Comparison of ENCODE assay signal across 33 cellular contexts in genomic region chr5:17289681-17290619, GRCh38.
DNase-seq lines count a peak whose midpoint lies in the region; ATAC-seq and TF ChIP-seq lines count a peak whose summit lies in the region.
"Had no signal": no experiment of that assay in that cellular context is flagged by ENCODE, and none has a peak within 500 bp of the region (broad histone marks: within the 10 kb centered on the region; RNA-seq: fewer than 3 reads in every experiment).

No MANE protein-coding gene starts in this region.

- H3K27ac ChIP-seq in AG04450 (ENCODE audit: low read depth, low read length) (peak overlapping the region; percentile 31), transverse colon (no peak overlapping the region), right lobe of liver (no peak overlapping the region)
- H3K27ac ChIP-seq: BLaER1, coronary artery, gastrocnemius medialis, HL-60, psoas muscle, SJCRH30, thyroid gland had no signal

- H3K4me3 ChIP-seq in AG04450 (ENCODE audit: low read depth, low read length) (no peak overlapping the region), cardiac fibroblast (replicated peaks in 1 of 2; ENCODE audit: low read depth in 2 of 2, low read length in 2 of 2) (no peak overlapping the region), transverse colon (no peak overlapping the region), right lobe of liver (no peak overlapping the region)
- H3K4me3 ChIP-seq: BLaER1, coronary artery, gastrocnemius medialis, psoas muscle, SJCRH30, thyroid gland had no signal

- TF ChIP-seq EP300 in transverse colon (IDR thresholded peaks at IDR 0.05; ENCODE audit: low read depth) = no peak

- TF ChIP-seq CTCF in AG04450 (IDR thresholded peaks at IDR 0.05; ENCODE audit: low read depth, low read length) = no peak
- TF ChIP-seq CTCF in cardiac fibroblast (IDR thresholded peaks at IDR 0.05; ENCODE audit: low read depth, low read length) = no peak
- no peak for TF ChIP-seq CTCF in mesothelial cell of epicardium (IDR thresholded peaks at IDR 0.05; ENCODE audit: unreplicated experiment)
- TF ChIP-seq CTCF in transverse colon (IDR thresholded peaks at IDR 0.05) = no peak
- no peak for TF ChIP-seq CTCF in right lobe of liver (IDR thresholded peaks at IDR 0.05)

- DNase-seq in AG04450 (ENCODE audit: low read depth, low spot score) = peak; percentile 32
- peak; percentile 20 for DNase-seq in HT1080 (ENCODE audit: low read depth)
- DNase-seq in cardiac fibroblast (ENCODE audit: low read depth in 2 of 2) = peak; percentile 38 to 62
- no peak for DNase-seq in mesothelial cell of epicardium (ENCODE audit: low spot score in 2 of 2, unreplicated experiment in 2 of 2)
- no peak for DNase-seq in NCI-H1694 treated with DMSO at 0.1 percent for 48 hours (lab: John Stamatoyannopoulos, UW)
- DNase-seq in transverse colon = no peak
- DNase-seq in right lobe of liver = no peak
- DNase-seq: activated CD4-positive, CD25-positive, alpha-beta regulatory T cell; activated CD8-positive, alpha-beta memory T cell treated with anti-CD3 and anti-CD28 coated beads, Interleukin-2, amount 10 ng/mL, durations not matched to agents 7 days and 5 days; activated naive CD8-positive, alpha-beta T cell treated with anti-CD3 and anti-CD28 coated beads, Interleukin-2, amount 50 U/mL, for 24 hours; activated T-cell treated with anti-CD3 and anti-CD28 coated beads, Interleukin-2, amount 50 U/mL, for 48 hours; COR-L47; effector memory CD8-positive, alpha-beta T cell; gastrocnemius medialis; GOT3; hypothalamus; immature natural killer cell; Karpas-422; NCI-H146; NCI-H2171 treated with DMSO at 0.1 percent for 48 hours; NCI-H526; nucleus accumbens; psoas muscle; SJCRH30; stimulated activated naive CD8-positive, alpha-beta T cell treated with anti-CD3 and anti-CD28 coated beads, Interleukin-15, amount 100 ng/mL, for 72 hours; T-helper 1 cell; thyroid gland had no signal

- H3K27me3 ChIP-seq in AG04450 (ENCODE audit: control insufficient read depth, insufficient read depth, low read length) (no peaks in the 10 kb centered on the region), transverse colon (no peaks in the 10 kb centered on the region), right lobe of liver (no peaks in the 10 kb centered on the region)
- H3K27me3 ChIP-seq: BLaER1, gastrocnemius medialis, SJCRH30, thyroid gland had no signal

- CTCF ChIA-PET in AG04450 (lab: Charles Lee) = no interaction called here

- WGBS in transverse colon (ENCODE audit: low coverage in 1 of 2), 2 donors = 73 to 87% methylated on average over 7 to 17 of the region's 17 CpGs
- whole genome bisulfite sequencing in right lobe of liver (ENCODE audit: insufficient coverage, low coverage, low lambda C conversion rate, missing lambda C conversion rate) = 45% methylated on average over 16 of the region's 17 CpGs

- in situ Hi-C loops in transverse colon (cut with MboI; ENCODE audit: low pct_ligation_motif_present in 1 of 4, low pct_unique_long_range_greater_than_20kb in 1 of 4, low sequenced_read_pairs in 3 of 4) = no loop called here

- peak overlapping the region; percentile 76 for H3K27ac Mint-ChIP-seq in mesothelial cell of epicardium
- H3K27ac Mint-ChIP-seq: activated CD8-positive, alpha-beta memory T cell treated with anti-CD3 and anti-CD28 coated beads, Interleukin-2, amount 10 ng/mL, durations not matched to agents 7 days and 5 days; activated naive CD8-positive, alpha-beta T cell treated with anti-CD3 and anti-CD28 coated beads, Interleukin-2, amount 50 U/mL, for 24 hours; effector memory CD8-positive, alpha-beta T cell; immature natural killer cell; memory B cell; stimulated activated naive CD8-positive, alpha-beta T cell treated with anti-CD3 and anti-CD28 coated beads, Interleukin-15, amount 100 ng/mL, for 72 hours had no signal

- H3K9me3 ChIP-seq in AG04450 (ENCODE audit: control insufficient read depth, insufficient read depth, low read length) = no peaks in the 10 kb centered on the region
- H3K9me3 ChIP-seq in transverse colon = no peaks in the 10 kb centered on the region
- no peaks in the 10 kb centered on the region for H3K9me3 ChIP-seq in right lobe of liver
- H3K9me3 ChIP-seq: gastrocnemius medialis, psoas muscle, SJCRH30, thyroid gland had no signal

- no peak overlapping the region for H3K4me3 Mint-ChIP-seq in mesothelial cell of epicardium
- H3K4me3 Mint-ChIP-seq: activated CD8-positive, alpha-beta memory T cell treated with anti-CD3 and anti-CD28 coated beads, Interleukin-2, amount 10 ng/mL, durations not matched to agents 7 days and 5 days; activated naive CD8-positive, alpha-beta T cell treated with anti-CD3 and anti-CD28 coated beads, Interleukin-2, amount 50 U/mL, for 24 hours; effector memory CD8-positive, alpha-beta T cell; immature natural killer cell; memory B cell; stimulated activated naive CD8-positive, alpha-beta T cell treated with anti-CD3 and anti-CD28 coated beads, Interleukin-15, amount 100 ng/mL, for 72 hours had no signal

- H3K27me3 Mint-ChIP-seq in mesothelial cell of epicardium (ENCODE audit: low read depth) = no peaks in the 10 kb centered on the region
- H3K27me3 Mint-ChIP-seq: activated CD8-positive, alpha-beta memory T cell treated with anti-CD3 and anti-CD28 coated beads, Interleukin-2, amount 10 ng/mL, durations not matched to agents 7 days and 5 days; activated naive CD8-positive, alpha-beta T cell treated with anti-CD3 and anti-CD28 coated beads, Interleukin-2, amount 50 U/mL, for 24 hours; effector memory CD8-positive, alpha-beta T cell; memory B cell; stimulated activated naive CD8-positive, alpha-beta T cell treated with anti-CD3 and anti-CD28 coated beads, Interleukin-15, amount 100 ng/mL, for 72 hours had no signal

- H3K9me3 Mint-ChIP-seq in mesothelial cell of epicardium = peaks cover 17% of the 10 kb centered on the region

- intact Hi-C loops in transverse colon (cut with DNase I; ENCODE audit: low total_unique reads) (loop anchor here (1.0 kb wide), 1 partner anchor 39 kb away; no protein-coding TSS in a partner anchor), right lobe of liver (cut with DNase I) (no loop called here)

- H3K4me1 Mint-ChIP-seq in mesothelial cell of epicardium = peaks cover 8% of the 10 kb centered on the region
- H3K4me1 Mint-ChIP-seq: activated CD8-positive, alpha-beta memory T cell treated with anti-CD3 and anti-CD28 coated beads, Interleukin-2, amount 10 ng/mL, durations not matched to agents 7 days and 5 days; activated naive CD8-positive, alpha-beta T cell treated with anti-CD3 and anti-CD28 coated beads, Interleukin-2, amount 50 U/mL, for 24 hours; immature natural killer cell; stimulated activated naive CD8-positive, alpha-beta T cell treated with anti-CD3 and anti-CD28 coated beads, Interleukin-15, amount 100 ng/mL, for 72 hours had no signal

- H3K36me3 Mint-ChIP-seq in mesothelial cell of epicardium = peaks cover 10% of the 10 kb centered on the region
- H3K36me3 Mint-ChIP-seq: activated CD8-positive, alpha-beta memory T cell treated with anti-CD3 and anti-CD28 coated beads, Interleukin-2, amount 10 ng/mL, durations not matched to agents 7 days and 5 days had no signal

- no peaks in the 10 kb centered on the region for H3K36me3 ChIP-seq in transverse colon
- H3K36me3 ChIP-seq in right lobe of liver = no peaks in the 10 kb centered on the region
- H3K36me3 ChIP-seq: BLaER1, gastrocnemius medialis, SJCRH30, thyroid gland had no signal

- TF ChIP-seq POLR2A in transverse colon (IDR thresholded peaks at IDR 0.05) = no peak
- no peak for TF ChIP-seq POLR2A in right lobe of liver (IDR thresholded peaks at IDR 0.05)

- ATAC-seq in right lobe of liver (no peak), HG03139 (IDR thresholded peaks at IDR 0.05; ENCODE audit: unreplicated experiment) (no peak)
- ATAC-seq: activated CD8-positive, alpha-beta memory T cell treated with anti-CD3 and anti-CD28 coated beads, Interleukin-2, amount 10 ng/mL, durations not matched to agents 7 days and 5 days; activated naive CD8-positive, alpha-beta T cell treated with anti-CD3 and anti-CD28 coated beads, Interleukin-2, amount 50 U/mL, for 24 hours; effector memory CD8-positive, alpha-beta T cell; gastrocnemius medialis; Panc1; psoas muscle; stimulated activated naive CD8-positive, alpha-beta T cell treated with anti-CD3 and anti-CD28 coated beads, Interleukin-15, amount 100 ng/mL, for 72 hours had no signal

- H3K4me1 ChIP-seq in transverse colon (no peaks in the 10 kb centered on the region), right lobe of liver (no peaks in the 10 kb centered on the region)
- H3K4me1 ChIP-seq: gastrocnemius medialis, psoas muscle, SJCRH30, thyroid gland had no signal

- POLR2A ChIA-PET in AG04450 (lab: Yijun Ruan, JAX) = no interaction called here

Comparison
In these comparisons a context has a peak if more than half of its experiments do, and no peak if none do; other contexts are left out.
1. DNase-seq: peak in AG04450 (single experiment), HT1080 (single experiment) and cardiac fibroblast (2 of 2); none in mesothelial cell of epicardium (0 of 2), NCI-H1694 treated with DMSO at 0.1 percent for 48 hours (single experiment), transverse colon (single experiment) and right lobe of liver (0 of 3).